ENCODE assay signal across 18 cellular contexts in the genomic region with DNA sequence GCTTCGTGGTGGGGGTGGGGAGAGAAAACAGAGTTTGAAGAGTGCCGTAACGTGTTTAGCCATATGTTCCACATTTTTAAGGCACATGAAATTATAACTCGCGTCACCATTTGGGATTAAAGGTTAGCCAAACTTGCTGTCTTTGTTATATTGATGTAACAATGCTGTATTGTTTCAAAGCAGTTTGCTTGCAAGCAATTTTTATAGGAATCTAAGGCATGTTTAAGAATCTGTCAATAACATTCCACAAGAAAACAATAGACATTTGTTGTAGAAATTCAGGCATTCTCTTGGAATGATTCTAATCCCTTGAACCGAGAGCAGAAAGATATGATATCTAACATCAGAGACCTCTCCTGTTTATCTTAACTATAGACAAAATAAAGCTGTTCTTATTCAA.
DNase-seq lines count a peak whose midpoint lies in the region; ATAC-seq, FAIRE-seq and TF ChIP-seq lines count a peak whose summit lies in the region.
"Had no signal": no experiment of that assay in that cellular context is flagged by ENCODE, and none has a peak within 500 bp of the region (broad histone marks: within the 10 kb centered on the region; RNA-seq: fewer than 3 reads in every experiment).

No MANE protein-coding gene starts in this region.

- intact Hi-C loops in MCF 10A (cut with micrococcal nuclease) (no loop called here), breast epithelium (cut with DNase I; ENCODE audit: low total_unique reads) (no loop called here), mammary epithelial cell (cut with micrococcal nuclease) (loop anchor here (2.0 kb wide), 1 partner anchor 143 kb away; the partner anchor contains the start of gene WWC2)

- no peak overlapping the region for H3K27ac Mint-ChIP-seq in MCF 10A (ENCODE audit: low read depth, unreplicated experiment)

- no peak overlapping the region for H2BK120ac ChIP-seq in mesendoderm (ENCODE audit: low read depth, low read length)

- WGBS in mammary epithelial cell (ENCODE audit: low coverage, missing lambda C conversion rate) = 8% methylated on average over 6 of the region's 6 CpGs
- no CpG with 5 or more reads among the region's 6 CpGs for WGBS in mesendoderm (ENCODE audit: extremely low coverage, insufficient coverage, low lambda C conversion rate)

- H3K4me3 Mint-ChIP-seq in MCF 10A (ENCODE audit: unreplicated experiment) = no peak overlapping the region

- no peak overlapping the region for H3K18ac ChIP-seq in mesendoderm (ENCODE audit: low read length)

- no peaks in the 10 kb centered on the region for H3K4me1 ChIP-seq in breast epithelium
- peaks cover 18% of the 10 kb centered on the region for H3K4me1 ChIP-seq in mammary epithelial cell (ENCODE audit: insufficient read depth, low read length)
- peaks cover 14% of the 10 kb centered on the region for H3K4me1 ChIP-seq in mesendoderm (ENCODE audit: control insufficient read depth, low read depth, low read length)

- no peak overlapping the region for H2BK5ac ChIP-seq in mesendoderm (ENCODE audit: low read length)

- TF ChIP-seq POLR2A in breast epithelium (IDR thresholded peaks at IDR 0.05) = no peak

- H2AFZ ChIP-seq in mammary epithelial cell (ENCODE audit: low read depth, low read length) = peak overlapping the region; percentile 1

- no peaks in the 10 kb centered on the region for H3K27me3 Mint-ChIP-seq in MCF 10A (ENCODE audit: insufficient read depth, unreplicated experiment)

- H3K36me3 ChIP-seq in breast epithelium (no peaks in the 10 kb centered on the region), mammary epithelial cell (ENCODE audit: insufficient read depth, low read length) (peaks cover 2% of the 10 kb centered on the region), mesendoderm (ENCODE audit: control insufficient read depth, insufficient read depth, low read length) (no peaks in the 10 kb centered on the region)

- DNase-seq in MCF 10A (ENCODE audit: unreplicated experiment) (no peak), breast epithelium (ENCODE audit: low spot score in 2 of 2) (no peak), mammary epithelial cell (no peak), mesendoderm (peak; percentile 69), urothelium cell line (ENCODE audit: low spot score) (peak; percentile 21)
- DNase-seq: 8988T; activated effector memory CD4-positive, alpha-beta T cell treated with Interleukin-2 at 50 U/mL for 16 hours; amniotic stem cell; DND-41; kidney glomerular epithelial cell; NCI-H2227 treated with DMSO at 0.1 percent for 48 hours; small intestine; T-helper 2 cell; upper lobe of left lung had no signal

- CTCF ChIA-PET in MCF 10A (lab: Yijun Ruan, JAX) (interaction anchor here (4.1 to 4.9 kb wide), 3 partner anchors 14 to 168 kb away, joined by 28 to 33 read pairs (median 30); no protein-coding TSS in a partner anchor), mammary epithelial cell (lab: Charles Lee; ENCODE audit: low non-redundant PET) (no interaction called here)

- peaks cover 55% of the 10 kb centered on the region for H3K36me3 Mint-ChIP-seq in MCF 10A (ENCODE audit: insufficient read depth, unreplicated experiment)

- TSS peak; percentile 9 for BruUV-seq in MCF 10A (replicated peaks; lab: Mats Ljungman, UMichigan)
- TSS peak; percentile 22 for BruUV-seq in mammary epithelial cell (replicated peaks; lab: Mats Ljungman, UMichigan)

- H3K4me3 ChIP-seq in breast epithelium = no peak overlapping the region
- H3K4me3 ChIP-seq in mammary epithelial cell (replicated peaks in 1 of 3; ENCODE audit: insufficient read depth in 1 of 3, low read depth in 2 of 3, low read length in 3 of 3) = no peak overlapping the region
- H3K4me3 ChIP-seq in mesendoderm (ENCODE audit: low read length) = no peak overlapping the region
- H3K4me3 ChIP-seq: coronary artery, upper lobe of left lung had no signal

- no peak for FAIRE-seq in urothelium cell line (lab: Jason Lieb, UNC)
- FAIRE-seq: small intestine had no signal

- H3K4me2 ChIP-seq in mammary epithelial cell (ENCODE audit: insufficient read depth, low read depth, low read length) (peak overlapping the region; percentile 50), mesendoderm (ENCODE audit: low read length) (no peak overlapping the region)

- no peak overlapping the region for H3K27ac ChIP-seq in breast epithelium
- peak overlapping the region; percentile 48 for H3K27ac ChIP-seq in mammary epithelial cell (ENCODE audit: insufficient read depth, low read depth, low read length)
- H3K27ac ChIP-seq in mesendoderm (ENCODE audit: low read depth, low read length) = no peak overlapping the region
- H3K27ac ChIP-seq: coronary artery had no signal

- dilution Hi-C loops in mammary epithelial cell (cut with HindIII; ENCODE audit: low sequenced_read_pairs) = no loop called here

- no peaks in the 10 kb centered on the region for H4K20me1 ChIP-seq in mammary epithelial cell (ENCODE audit: insufficient read depth, low read length)

- H3K79me1 ChIP-seq in mesendoderm (ENCODE audit: low read length) = peaks cover 9% of the 10 kb centered on the region

- no peak overlapping the region for H2AK5ac ChIP-seq in mesendoderm (ENCODE audit: low read length)

- no peak overlapping the region for H4K8ac ChIP-seq in mesendoderm (ENCODE audit: low read depth, low read length)

- no peak overlapping the region for H3K23ac ChIP-seq in mesendoderm (ENCODE audit: low read length)

- H3K27me3 ChIP-seq in breast epithelium = no peaks in the 10 kb centered on the region
- no peaks in the 10 kb centered on the region for H3K27me3 ChIP-seq in mammary epithelial cell (ENCODE audit: insufficient read depth, low read length)
- H3K27me3 ChIP-seq in mesendoderm (ENCODE audit: insufficient read depth, low read length, poor library complexity) = no peaks in the 10 kb centered on the region
- H3K27me3 ChIP-seq: upper lobe of left lung had no signal

- H4K5ac ChIP-seq in mesendoderm (ENCODE audit: low read length) = no peak overlapping the region

- no peak overlapping the region for H2BK15ac ChIP-seq in mesendoderm (replicated peaks; ENCODE audit: low read depth)

- TF ChIP-seq CTCF in MCF 10A (IDR thresholded peaks at IDR 0.05; ENCODE audit: unreplicated experiment) (no peak), breast epithelium (IDR thresholded peaks at IDR 0.05) (no peak), mammary epithelial cell (conservative IDR thresholded peaks at IDR 0.05 in 1 of 2, IDR thresholded peaks at IDR 0.05 in 1 of 2; ENCODE audit: extremely low read depth in 1 of 2, insufficient read depth in 1 of 2, low read depth in 1 of 2, low read length in 2 of 2) (no peak)

- H3K4ac ChIP-seq in mesendoderm (ENCODE audit: low read depth, low read length) = no peak overlapping the region

- POLR2A ChIA-PET in MCF 10A (lab: Yijun Ruan, JAX) = no interaction called here

- in situ Hi-C loops in mammary epithelial cell (cut with MboI; ENCODE audit: low sequenced_read_pairs in 2 of 2) = loop anchor here in 1 of 2 donors (5.0 kb wide), 1 partner anchor 169 kb away; no protein-coding TSS in a partner anchor

- no peaks in the 10 kb centered on the region for H3K9me3 ChIP-seq in breast epithelium
- no peaks in the 10 kb centered on the region for H3K9me3 ChIP-seq in mammary epithelial cell (replicated peaks; ENCODE audit: insufficient read depth, low read length)
- H3K9me3 ChIP-seq: upper lobe of left lung had no signal

- no peak overlapping the region for H3K56ac ChIP-seq in mesendoderm (ENCODE audit: low read length)

- H3K79me2 ChIP-seq in mammary epithelial cell (ENCODE audit: insufficient read depth, low read length) (no peaks in the 10 kb centered on the region), mesendoderm (ENCODE audit: control insufficient read depth, insufficient read depth, low read length) (no peaks in the 10 kb centered on the region)

- no peak for ATAC-seq in activated CD4-positive, CD25-positive, alpha-beta regulatory T cell treated with anti-CD3 and anti-CD28 coated beads, Interleukin-2, amount 50 U/mL, for 24 hours
- ATAC-seq in GM19395 (IDR thresholded peaks at IDR 0.05; ENCODE audit: unreplicated experiment) (no peak), HG03175 (IDR thresholded peaks at IDR 0.05; ENCODE audit: unreplicated experiment) (no peak)

- H3K9me3 Mint-ChIP-seq in MCF 10A (ENCODE audit: unreplicated experiment) = peaks cover 12% of the 10 kb centered on the region

- no peak overlapping the region for H3K9ac ChIP-seq in mammary epithelial cell (ENCODE audit: insufficient read depth, low read length)
- no peak overlapping the region for H3K9ac ChIP-seq in mesendoderm (ENCODE audit: low read length)

- H3K4me1 Mint-ChIP-seq in MCF 10A (ENCODE audit: insufficient read depth, unreplicated experiment) = peaks cover 8% of the 10 kb centered on the region

Comparison
In these comparisons a context has a peak if more than half of its experiments do, and no peak if none do; other contexts are left out.
1. DNase-seq: peak in mesendoderm (single experiment) and urothelium cell line (single experiment); none in MCF 10A (single experiment), breast epithelium (0 of 2) and mammary epithelial cell (single experiment).